ENCODE assay signal across 8 cellular contexts in genomic region chr7:154345093-154345492, GRCh38.
"Had no signal": no experiment of that assay in that cellular context is flagged by ENCODE, and none has a peak within 500 bp of the region (broad histone marks: within the 10 kb centered on the region; RNA-seq: fewer than 3 reads in every experiment).

No MANE protein-coding gene starts in this region.

- ATAC-seq: GM23338, HCT116 had no signal

- H3K4me1 Mint-ChIP-seq: GM23338, H9 had no signal

- H3K27ac Mint-ChIP-seq: GM23338, H9, HFFc6 had no signal

- H3K9me3 Mint-ChIP-seq: GM23338, H9 had no signal

- H3K4me3 Mint-ChIP-seq: GM23338, H9, HFFc6 had no signal

- DNase-seq: GM23248, GOT3, H7, H9, HCEC 1CT, HFFc6 had no signal
